ENCODE assay signal across 1 cellular context in genomic region chr6:157381631-157382621, GRCh38.
TF ChIP-seq lines count a peak whose summit lies in the region.

No MANE protein-coding gene starts in this region.

TF ChIP-seq in HepG2, 621 proteins besides CTCF, POLR2A, EP300 and RAD21 (continued from another document and continues in another):
- TF ChIP-seq TFDP2 (CRISPR knock-in tag; IDR thresholded peaks at IDR 0.05) (0 out of 2 replicates have a peak, but pooled peaks have one; percentile 18), AGO2 (optimal IDR thresholded peaks at IDR 0.05; ENCODE audit: low read depth, low read length) (no peak), SMYD3 (CRISPR knock-in tag; IDR thresholded peaks at IDR 0.05) (no peak), MAZ (IDR thresholded peaks at IDR 0.05; ENCODE audit: borderline replicate concordance, low read depth, low read length) (no peak; the same call in 1 of the 2 replicates), MAZ (CRISPR knock-in tag; IDR thresholded peaks at IDR 0.05; ENCODE audit: low read depth) (0 out of 2 replicates have a peak, but pooled peaks have one; percentile 49), FOXC1 (CRISPR knock-in tag; IDR thresholded peaks at IDR 0.05; ENCODE audit: borderline replicate concordance) (0 out of 2 replicates have a peak, but pooled peaks have one; percentile 55), CBX1 (IDR thresholded peaks at IDR 0.05; ENCODE audit: low read depth) (no peak), ZBTB49 (CRISPR knock-in tag; IDR thresholded peaks at IDR 0.05; ENCODE audit: borderline replicate concordance) (no peak), TCF12 (IDR thresholded peaks at IDR 0.05) (no peak), TCF12 (CRISPR knock-in tag; IDR thresholded peaks at IDR 0.05) (no peak), ZNF878 (CRISPR knock-in tag; IDR thresholded peaks at IDR 0.05) (no peak), ERF (CRISPR knock-in tag; IDR thresholded peaks at IDR 0.05) (0 out of 2 replicates have a peak, but pooled peaks have one; percentile 1), HNRNPLL (IDR thresholded peaks at IDR 0.05; ENCODE audit: low read depth, low read length, poor library complexity, severe bottlenecking) (no peak), ZIK1 (CRISPR knock-in tag; IDR thresholded peaks at IDR 0.05; ENCODE audit: borderline replicate concordance, low read depth) (no peak), ARID5B (CRISPR knock-in tag; IDR thresholded peaks at IDR 0.05) (0 out of 2 replicates have a peak, but pooled peaks have one; percentile 15), MIER2 (CRISPR knock-in tag; IDR thresholded peaks at IDR 0.05) (no peak), MBNL3 (CRISPR knock-in tag; conservative IDR thresholded peaks at IDR 0.05) (no peak), ZNF18 (CRISPR knock-in tag; IDR thresholded peaks at IDR 0.05; ENCODE audit: insufficient replicate concordance) (no peak), DNMT1 (CRISPR knock-in tag; IDR thresholded peaks at IDR 0.05) (no peak), PHB2 (IDR thresholded peaks at IDR 0.05; ENCODE audit: partially characterized antibody) (no peak), DZIP1 (CRISPR knock-in tag; IDR thresholded peaks at IDR 0.05) (no peak), PAF1 (CRISPR knock-in tag; IDR thresholded peaks at IDR 0.05) (no peak), GABPB1 (CRISPR knock-in tag; IDR thresholded peaks at IDR 0.05) (0 out of 2 replicates have a peak, but pooled peaks have one; percentile 11), IKZF4 (CRISPR knock-in tag; IDR thresholded peaks at IDR 0.05; ENCODE audit: borderline replicate concordance, low read depth, not compliant biosample characterization) (no peak), CERS6 (CRISPR knock-in tag; IDR thresholded peaks at IDR 0.05) (no peak), ZBTB20 (CRISPR knock-in tag; IDR thresholded peaks at IDR 0.05; ENCODE audit: borderline replicate concordance, low read depth) (no peak), ZC3H4 (CRISPR knock-in tag; IDR thresholded peaks at IDR 0.05; ENCODE audit: borderline replicate concordance) (no peak), HOXA3 (CRISPR knock-in tag; IDR thresholded peaks at IDR 0.05) (no peak; the same call in 1 of the 2 replicates), MTA3 (CRISPR knock-in tag; IDR thresholded peaks at IDR 0.05) (no peak), SP2 (CRISPR knock-in tag; IDR thresholded peaks at IDR 0.05) (no peak), ATF7 (IDR thresholded peaks at IDR 0.05) (no peak), ATF7 (CRISPR knock-in tag; IDR thresholded peaks at IDR 0.05) (0 out of 2 replicates have a peak, but pooled peaks have one; percentile 38), ZFY (CRISPR knock-in tag; IDR thresholded peaks at IDR 0.05) (peak; percentile 20; the same call in 1 of the 2 replicates), NR2F1 (CRISPR knock-in tag; IDR thresholded peaks at IDR 0.05) (no peak), ZNF350 (CRISPR knock-in tag; IDR thresholded peaks at IDR 0.05; ENCODE audit: borderline replicate concordance, low read depth) (no peak; the same call in 1 of the 2 replicates), RXRB (CRISPR knock-in tag; IDR thresholded peaks at IDR 0.05; ENCODE audit: borderline replicate concordance) (no peak), ZNF362 (CRISPR knock-in tag; IDR thresholded peaks at IDR 0.05; ENCODE audit: borderline replicate concordance) (no peak), ZNF572 (CRISPR knock-in tag; IDR thresholded peaks at IDR 0.05) (0 out of 2 replicates have a peak, but pooled peaks have one; percentile 26), PHF8 (CRISPR knock-in tag; IDR thresholded peaks at IDR 0.05) (peak; percentile 11; the same call in 1 of the 2 replicates), NFAT5 (CRISPR knock-in tag; IDR thresholded peaks at IDR 0.05) (no peak), ELF3 (CRISPR knock-in tag; IDR thresholded peaks at IDR 0.05) (peak; percentile 20; the same call in 1 of the 2 replicates)
